ENCODE assay signal across 8 cellular contexts in the genomic region with DNA sequence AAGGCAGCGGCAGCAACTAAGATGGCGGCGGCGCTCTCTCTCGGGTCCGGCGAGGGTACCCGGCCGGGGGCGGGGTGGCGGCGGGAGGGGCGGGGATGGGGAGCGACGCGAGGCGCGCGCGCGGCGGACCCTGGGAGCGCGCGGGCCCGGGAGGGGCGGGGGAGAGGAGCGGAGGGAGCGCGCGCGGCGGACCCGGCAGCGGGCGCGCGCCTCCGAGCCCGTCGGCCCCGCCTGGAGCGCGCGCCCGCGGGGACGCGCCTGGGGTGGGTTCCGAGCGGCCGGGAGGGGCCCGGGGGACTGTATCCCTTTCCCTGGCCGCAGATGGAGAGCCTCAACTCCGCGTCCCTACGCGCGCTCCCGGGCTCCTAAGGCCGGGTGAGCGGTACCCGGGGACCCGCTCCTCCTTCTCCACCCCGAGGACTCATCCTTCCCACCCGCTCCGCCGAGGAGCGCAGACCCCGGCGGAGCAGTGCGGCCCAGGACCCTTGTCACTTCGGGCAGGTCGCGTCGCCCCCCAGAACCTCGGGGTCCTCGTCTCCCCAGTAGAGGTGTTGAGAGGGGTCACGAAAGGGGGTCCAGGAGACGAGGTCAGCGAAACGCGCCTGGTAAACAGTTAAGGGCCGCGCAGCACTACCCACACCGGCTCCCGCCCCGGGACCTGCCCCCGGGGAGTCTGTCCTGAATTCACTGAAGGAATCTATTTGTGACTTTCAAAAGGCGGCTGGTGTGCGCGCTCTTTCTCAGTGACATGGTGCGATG. TPM values are rescaled to one million over a fixed set of nuclear protein-coding genes. Genes with fewer than 3 reads are reported as not detected.
DNase-seq lines count a peak whose midpoint lies in the region; FAIRE-seq and TF ChIP-seq lines count a peak whose summit lies in the region.

A gene (minus strand): TSS at position 23 of the 759 bp plus-strand sequence. CDS start 232 bp downstream, outside the sequence.

- H3K36me3 ChIP-seq in HEK293 (ENCODE audit: control insufficient read depth in 2 of 2, insufficient read depth in 1 of 2, low read length in 2 of 2) (no peaks in the 10 kb centered on the region; a peak in 1 of 3 replicates), astrocyte (ENCODE audit: insufficient read depth, low read length) (no peaks in the 10 kb centered on the region), uterus (no peaks in the 10 kb centered on the region)

- H3K4me1 ChIP-seq in HEK293 (ENCODE audit: control insufficient read depth, insufficient read depth, low read length) (peaks cover 24% of the 10 kb centered on the region), astrocyte (ENCODE audit: insufficient read depth, low read length) (peaks cover 33% of the 10 kb centered on the region), uterus (peaks cover 8 to 10% of the 10 kb centered on the region in 2 donors)

- H3K9ac ChIP-seq in astrocyte (ENCODE audit: low read length) = peak within 1 kb of the TSS; percentile 74

- H2AFZ ChIP-seq in astrocyte (ENCODE audit: low read depth, low read length) = peak within 1 kb of the TSS; percentile 95

- POLR2A ChIA-PET in HEK293 (lab: Yijun Ruan, JAX) = no interaction called here

- H3K4me1 Mint-ChIP-seq in astrocyte (ENCODE audit: low read depth, unreplicated experiment) = peaks cover 29% of the 10 kb centered on the region

- FAIRE-seq in astrocyte (lab: Jason Lieb, UNC) = no peak

- H3K79me2 ChIP-seq in astrocyte (ENCODE audit: insufficient read depth, low read length) = peaks cover 41% of the 10 kb centered on the region

- DNase-seq in DMS79 (lab: John Stamatoyannopoulos, UW) (peak; percentile 33), NCI-H128 (lab: John Stamatoyannopoulos, UW; ENCODE audit: unreplicated experiment) (peak; percentile 77), T1000 (lab: John Stamatoyannopoulos, UW) (peak; percentile 88), astrocyte (ENCODE audit: low read depth) (peak; percentile 72), hepatic stellate cell (ENCODE audit: low spot score) (peak; percentile 97), renal cortical epithelial cell (ENCODE audit: low read depth) (no peak), uterus (peak; percentile 90 to 91)

- peak; percentile 12; the same call in 1 of the 2 replicates for TF ChIP-seq CTCF in HEK293 (tag by site-specific recombination; IDR thresholded peaks at IDR 0.05)
- no peak for TF ChIP-seq CTCF in astrocyte (IDR thresholded peaks at IDR 0.05; ENCODE audit: insufficient read depth, low read depth, low read length)
- no peak for TF ChIP-seq CTCF in uterus (IDR thresholded peaks at IDR 0.05)

- H3K9me3 ChIP-seq in HEK293 (ENCODE audit: control insufficient read depth, insufficient read depth, low read depth, low read length) (no peaks in the 10 kb centered on the region), astrocyte (ENCODE audit: insufficient read depth, low read depth, low read length) (no peaks in the 10 kb centered on the region), uterus (no peaks in the 10 kb centered on the region)

- TF ChIP-seq POLR2A in uterus (IDR thresholded peaks at IDR 0.05) = peak in 1 of 2 donors; percentile 26

- H4K20me1 ChIP-seq in astrocyte (ENCODE audit: insufficient read depth, low read length) = peaks cover 38% of the 10 kb centered on the region

- peak within 1 kb of the TSS; percentile 95 for H3K4me2 ChIP-seq in astrocyte (ENCODE audit: low read length)

- H3K36me3 Mint-ChIP-seq in astrocyte (ENCODE audit: low read depth, unreplicated experiment) = no peaks in the 10 kb centered on the region

- CTCF ChIA-PET in HEK293 (lab: Yijun Ruan, JAX) = interaction anchor here (0.6 kb wide), 3 partner anchors 38 to 241 kb away, joined by 3 to 5 read pairs (median 3); no protein-coding TSS in a partner anchor

- H3K9me3 Mint-ChIP-seq in astrocyte (ENCODE audit: unreplicated experiment) = no peaks in the 10 kb centered on the region

- no peaks in the 10 kb centered on the region for H3K27me3 ChIP-seq in astrocyte (ENCODE audit: insufficient read depth, low read length)
- no peaks in the 10 kb centered on the region for H3K27me3 ChIP-seq in uterus

- intact Hi-C loops in uterus (cut with DNase I; ENCODE audit: low total_unique reads) = no loop called here

- no peaks in the 10 kb centered on the region for H3K27me3 Mint-ChIP-seq in astrocyte (ENCODE audit: low read depth, unreplicated experiment)

- peak within 1 kb of the TSS; percentile 83 for H3K27ac ChIP-seq in HEK293 (ENCODE audit: extremely low read depth, low read depth, low read length)
- H3K27ac ChIP-seq in astrocyte (ENCODE audit: low read depth, low read length) = no peak within 1 kb of the TSS
- H3K27ac ChIP-seq in uterus = peak within 1 kb of the TSS; percentile 83 to 98

- peak within 1 kb of the TSS; percentile 90 for H3K27ac Mint-ChIP-seq in astrocyte (ENCODE audit: unreplicated experiment)

- H3K4me3 ChIP-seq in HEK293 (ENCODE audit: low read depth, low read length) = peak within 1 kb of the TSS; percentile 89
- H3K4me3 ChIP-seq in astrocyte (ENCODE audit: insufficient read depth, low read depth, low read length) = peak within 1 kb of the TSS; percentile 79
- peak within 1 kb of the TSS; percentile 64 to 94 for H3K4me3 ChIP-seq in uterus

- peak within 1 kb of the TSS; percentile 94 for H3K4me3 Mint-ChIP-seq in astrocyte (ENCODE audit: unreplicated experiment)

TF ChIP-seq in HEK293, 187 proteins besides CTCF, POLR2A, EP300 and RAD21 (continues in another document):
- TF ChIP-seq ZNF2 (tag by site-specific recombination; IDR thresholded peaks at IDR 0.05) (0 out of 2 replicates have a peak, but pooled peaks have one; percentile 20), ZNF514 (tag by site-specific recombination; IDR thresholded peaks at IDR 0.05) (no peak), ZNF324 (tag by site-specific recombination; IDR thresholded peaks at IDR 0.05) (peak; percentile 63; the same call in 1 of the 2 replicates), ZNF292 (tag by site-specific recombination; IDR thresholded peaks at IDR 0.05; ENCODE audit: borderline replicate concordance, low read depth) (no peak), ZNF169 (tag by site-specific recombination; IDR thresholded peaks at IDR 0.05) (no peak), ZNF600 (tag by site-specific recombination; IDR thresholded peaks at IDR 0.05) (peak; percentile 86), ZNF571 (tag by site-specific recombination; IDR thresholded peaks at IDR 0.05) (no peak), FEZF1 (tag by site-specific recombination; IDR thresholded peaks at IDR 0.05) (0 out of 2 replicates have a peak, but pooled peaks have one; percentile 9), ZNF555 (tag by site-specific recombination; conservative IDR thresholded peaks at IDR 0.05) (no peak), ZNF223 (tag by site-specific recombination; IDR thresholded peaks at IDR 0.05) (peak; percentile 83), ZNF623 (tag by site-specific recombination; IDR thresholded peaks at IDR 0.05) (peak; percentile 16; the same call in 1 of the 2 replicates), ZNF610 (tag by site-specific recombination; IDR thresholded peaks at IDR 0.05; ENCODE audit: borderline replicate concordance) (peak; percentile 82; the same call in 1 of the 2 replicates), KLF7 (tag by site-specific recombination; IDR thresholded peaks at IDR 0.05; ENCODE audit: borderline replicate concordance) (0 out of 2 replicates have a peak, but pooled peaks have one; percentile 49), ZNF138 (tag by site-specific recombination; IDR thresholded peaks at IDR 0.05; ENCODE audit: borderline replicate concordance) (no peak), ZNF48 (tag by site-specific recombination; IDR thresholded peaks at IDR 0.05) (no peak), ZNF302 (tag by site-specific recombination; IDR thresholded peaks at IDR 0.05; ENCODE audit: low read depth) (no peak), ZNF394 (tag by site-specific recombination; IDR thresholded peaks at IDR 0.05; ENCODE audit: borderline replicate concordance) (peak; percentile 11; the same call in 1 of the 2 replicates), ZNF660 (tag by site-specific recombination; IDR thresholded peaks at IDR 0.05) (no peak), KLF1 (tag by site-specific recombination; IDR thresholded peaks at IDR 0.05) (peak; percentile 30; the same call in 1 of the 2 replicates), BCL11A (tag by site-specific recombination; IDR thresholded peaks at IDR 0.05; ENCODE audit: low read depth) (peak; percentile 51), PRDM1 (tag by site-specific recombination; IDR thresholded peaks at IDR 0.05) (0 out of 2 replicates have a peak, but pooled peaks have one; percentile 14), ZNF184 (tag by site-specific recombination; IDR thresholded peaks at IDR 0.05) (no peak), ZNF16 (tag by site-specific recombination; IDR thresholded peaks at IDR 0.05; ENCODE audit: low read depth) (no peak)
- TF ChIP-seq, protein P1, sequence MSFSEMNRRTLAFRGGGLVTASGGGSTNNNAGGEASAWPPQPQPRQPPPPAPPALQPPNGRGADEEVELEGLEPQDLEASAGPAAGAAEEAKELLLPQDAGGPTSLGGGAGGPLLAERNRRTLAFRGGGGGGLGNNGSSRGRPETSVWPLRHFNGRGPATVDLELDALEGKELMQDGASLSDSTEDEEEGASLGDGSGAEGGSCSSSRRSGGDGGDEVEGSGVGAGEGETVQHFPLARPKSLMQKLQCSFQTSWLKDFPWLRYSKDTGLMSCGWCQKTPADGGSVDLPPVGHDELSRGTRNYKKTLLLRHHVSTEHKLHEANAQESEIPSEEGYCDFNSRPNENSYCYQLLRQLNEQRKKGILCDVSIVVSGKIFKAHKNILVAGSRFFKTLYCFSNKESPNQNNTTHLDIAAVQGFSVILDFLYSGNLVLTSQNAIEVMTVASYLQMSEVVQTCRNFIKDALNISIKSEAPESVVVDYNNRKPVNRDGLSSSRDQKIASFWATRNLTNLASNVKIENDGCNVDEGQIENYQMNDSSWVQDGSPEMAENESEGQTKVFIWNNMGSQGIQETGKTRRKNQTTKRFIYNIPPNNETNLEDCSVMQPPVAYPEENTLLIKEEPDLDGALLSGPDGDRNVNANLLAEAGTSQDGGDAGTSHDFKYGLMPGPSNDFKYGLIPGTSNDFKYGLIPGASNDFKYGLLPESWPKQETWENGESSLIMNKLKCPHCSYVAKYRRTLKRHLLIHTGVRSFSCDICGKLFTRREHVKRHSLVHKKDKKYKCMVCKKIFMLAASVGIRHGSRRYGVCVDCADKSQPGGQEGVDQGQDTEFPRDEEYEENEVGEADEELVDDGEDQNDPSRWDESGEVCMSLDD (tag by site-specific recombination; IDR thresholded peaks at IDR 0.05) = peak; percentile 94

RNA-seq across cellular contexts. Expression of the gene that starts here (rescaled TPM):
- 181 and 197 TPM in 2 replicates for total RNA-seq in astrocyte
- total RNA-seq in renal cortical epithelial cell = 92.9 and 178 TPM in 2 replicates
- total RNA-seq in uterus = 100 to 1,000 TPM in 2 of 4 donors, 10 to 100 TPM in 2; 46.8 to 184 (median 94.0) TPM
